ENCODE assay signal across 8 cellular contexts in the genomic region with DNA sequence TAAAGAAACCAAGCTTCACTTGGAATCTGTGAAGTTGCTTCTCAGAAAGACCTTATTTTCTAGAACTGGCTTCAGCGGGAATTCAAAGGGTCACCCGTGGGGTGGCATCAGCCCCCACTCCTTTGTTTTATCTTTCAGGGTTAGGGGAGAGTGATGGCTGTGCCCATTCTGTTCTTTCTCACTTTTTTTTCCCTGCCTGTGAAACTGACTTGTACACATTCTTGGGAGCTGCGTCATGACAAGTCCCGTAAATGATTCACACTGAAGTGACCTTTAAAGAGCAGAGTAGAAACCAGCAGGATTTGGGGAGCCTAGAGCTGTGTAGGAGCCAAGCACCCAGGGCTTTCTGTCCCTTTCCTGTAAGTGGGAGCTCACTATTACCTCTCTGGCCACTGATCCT. TPM values are rescaled to one million over a fixed set of nuclear protein-coding genes. Genes with fewer than 3 reads are reported as not detected.
DNase-seq lines count a peak whose midpoint lies in the region; ATAC-seq and TF ChIP-seq lines count a peak whose summit lies in the region.

No MANE protein-coding gene starts in this region.

- no peaks in the 10 kb centered on the region for H3K36me3 ChIP-seq in hepatocyte (replicated peaks; ENCODE audit: insufficient read depth, low read depth)

- H3K27ac ChIP-seq in angular gyrus (ENCODE audit: low read depth, low read length): peak overlapping the region; percentile 82
- H3K27ac ChIP-seq in hepatocyte: peak overlapping the region; percentile 90
- H3K27ac ChIP-seq in CD4-positive, alpha-beta T cell (ENCODE audit: low read depth, low read length): no peak overlapping the region

- no peaks in the 10 kb centered on the region for H3K27me3 Mint-ChIP-seq in CD4-positive, alpha-beta T cell

- peak overlapping the region; percentile 49 for H3K4me2 ChIP-seq in hepatocyte

- H3K4me3 ChIP-seq in hepatocyte (no peak overlapping the region), skeletal muscle cell (ENCODE audit: low read depth, low read length) (no peak overlapping the region)

- ATAC-seq in HG03045 (IDR thresholded peaks at IDR 0.05; ENCODE audit: unreplicated experiment): no peak
- ATAC-seq in CD4-positive, alpha-beta T cell (ENCODE audit: poor library complexity): no peak
- no peak for ATAC-seq in GM18505 (IDR thresholded peaks at IDR 0.05; ENCODE audit: unreplicated experiment)

- TF ChIP-seq POLR2A in GM18505 (IDR thresholded peaks at IDR 0.05; ENCODE audit: borderline replicate concordance, extremely low read depth, insufficient read depth, insufficient read length): no peak

- no peak overlapping the region for H3K4me3 Mint-ChIP-seq in CD4-positive, alpha-beta T cell

- 13% methylated on average over 4 of the region's 4 CpGs for WGBS in hepatocyte (ENCODE audit: low lambda C conversion rate, missing lambda C conversion rate)

- no peak for TF ChIP-seq CTCF in hepatocyte (IDR thresholded peaks at IDR 0.05; ENCODE audit: poor library complexity)
- no peak for TF ChIP-seq CTCF in CD4-positive, alpha-beta T cell (IDR thresholded peaks at IDR 0.05)

- DNase-seq in GM04503 (ENCODE audit: low read depth) (peak; percentile 78), hepatocyte (ENCODE audit: low spot score) (peak; percentile 82), skeletal muscle cell (ENCODE audit: low read depth) (peak; percentile 78), superior temporal gyrus (ENCODE audit: extremely low spot score) (no peak)
- no peak for DNase-seq in CD4-positive, alpha-beta T cell

- H3K27ac Mint-ChIP-seq in CD4-positive, alpha-beta T cell: no peak overlapping the region

- H3K9me3 Mint-ChIP-seq in CD4-positive, alpha-beta T cell: no peaks in the 10 kb centered on the region

- H3K4me1 ChIP-seq in hepatocyte (ENCODE audit: insufficient read depth): peaks cover 51% of the 10 kb centered on the region

- intact Hi-C loops in CD4-positive, alpha-beta T cell (cut with DNase I, micrococcal nuclease): no loop called here

- no peaks in the 10 kb centered on the region for H3K79me2 ChIP-seq in hepatocyte

- H3K9me2 ChIP-seq in hepatocyte (replicated peaks; ENCODE audit: insufficient read depth): no peaks in the 10 kb centered on the region

- H3K36me3 Mint-ChIP-seq in CD4-positive, alpha-beta T cell (ENCODE audit: low read depth): no peaks in the 10 kb centered on the region

- no peaks in the 10 kb centered on the region for H3K4me1 Mint-ChIP-seq in CD4-positive, alpha-beta T cell (ENCODE audit: low read depth)

- no peak overlapping the region for H2AFZ ChIP-seq in hepatocyte

- H3K9me3 ChIP-seq in hepatocyte (ENCODE audit: low read depth): no peaks in the 10 kb centered on the region
- H3K9me3 ChIP-seq in CD4-positive, alpha-beta T cell (ENCODE audit: control insufficient read depth, low read length): no peaks in the 10 kb centered on the region

- H4K20me1 ChIP-seq in hepatocyte (ENCODE audit: insufficient read depth, poor library complexity, severe bottlenecking): no peaks in the 10 kb centered on the region

- CTCF ChIA-PET in CD4-positive, alpha-beta T cell (lab: Charles Lee): interaction anchor here (4.3 kb wide), 1 partner anchor 10 kb away, joined by 18 read pairs; no protein-coding TSS in a partner anchor

- no peaks in the 10 kb centered on the region for H3K27me3 ChIP-seq in hepatocyte
- peaks cover 5% of the 10 kb centered on the region for H3K27me3 ChIP-seq in CD4-positive, alpha-beta T cell (ENCODE audit: control insufficient read depth, insufficient read depth, low read length)

- POLR2A ChIA-PET in CD4-positive, alpha-beta T cell (lab: Charles Lee): no interaction called here

RNA-seq across cellular contexts. Expression of a gene that starts 43.8 kb away (rescaled TPM):
- total RNA-seq in hepatocyte: 55.3 and 70.2 TPM in 2 replicates
- polyA plus RNA-seq in hepatocyte: 49.4 and 51.5 TPM in 2 replicates
- under 1 TPM; 0.27 to 0.36 TPM for total RNA-seq in CD4-positive, alpha-beta T cell

Comparison
In these comparisons a context has a peak if more than half of its experiments do, and no peak if none do; other contexts are left out.
1. DNase-seq: peak in GM04503 (single experiment), hepatocyte (single experiment) and skeletal muscle cell (single experiment); none in superior temporal gyrus (single experiment) and CD4-positive, alpha-beta T cell (0 of 10).
2. RNA of a gene that starts 43.8 kb away (total RNA-seq): 55.3 to 70.2 TPM in hepatocyte; 0.27 to 0.36 TPM in CD4-positive, alpha-beta T cell; every median in the first group is over 10 times any median in the second.